12 cellular contexts compared by ENCODE assay signal in genomic region chr21:34580181-34580700, GRCh38. TPM values are rescaled to one million over a fixed set of nuclear protein-coding genes. Genes with fewer than 3 reads are reported as not detected.
A peak's percentile ranks its signal among the peaks of the same experiment; 100 is the strongest.
DNase-seq lines count a peak whose midpoint lies in the region; ATAC-seq and TF ChIP-seq lines count a peak whose summit lies in the region.
"Had no signal": no experiment of that assay in that cellular context is flagged by ENCODE, and none has a peak within 500 bp of the region (broad histone marks: within the 10 kb centered on the region; RNA-seq: fewer than 3 reads in every experiment).

No MANE protein-coding gene starts in this region.

- no peaks in the 10 kb centered on the region for H4K20me1 ChIP-seq in SK-N-SH (ENCODE audit: insufficient read depth)

- no peak overlapping the region for H2AFZ ChIP-seq in SK-N-SH (ENCODE audit: low read depth)

- TF ChIP-seq RAD21 in SK-N-SH (IDR thresholded peaks at IDR 0.05; ENCODE audit: low read length) = no peak

- no peaks in the 10 kb centered on the region for H3K9me2 ChIP-seq in SK-N-SH

- 76% methylated on average over 5 of the region's 9 CpGs for WGBS in SK-N-SH (ENCODE audit: low lambda C conversion rate)

- no peak for TF ChIP-seq EP300 in SK-N-SH (IDR thresholded peaks at IDR 0.05; ENCODE audit: borderline replicate concordance in 1 of 2, low read depth in 1 of 2, low read length in 1 of 2)

- no peak overlapping the region for H3K27ac ChIP-seq in dorsolateral prefrontal cortex
- no peak overlapping the region for H3K27ac ChIP-seq in SK-N-SH (ENCODE audit: low read depth in 2 of 2, low read length in 1 of 2)

- H3K4me3 ChIP-seq in AG10803 (ENCODE audit: low read length) (no peak overlapping the region), fibroblast of mammary gland (ENCODE audit: control insufficient read depth, low read depth, low read length) (no peak overlapping the region), dorsolateral prefrontal cortex (no peak overlapping the region), SK-N-SH (ENCODE audit: low read depth in 2 of 2, low read length in 1 of 2) (no peak overlapping the region)

- ATAC-seq in HG03442 (IDR thresholded peaks at IDR 0.05; ENCODE audit: unreplicated experiment) = no peak

- no peaks in the 10 kb centered on the region for H3K79me2 ChIP-seq in SK-N-SH (ENCODE audit: insufficient read depth)

- H3K27me3 ChIP-seq in dorsolateral prefrontal cortex = no peaks in the 10 kb centered on the region
- no peaks in the 10 kb centered on the region for H3K27me3 ChIP-seq in SK-N-SH (ENCODE audit: insufficient read depth)

- POLR2A ChIA-PET in SK-N-SH (lab: Yijun Ruan, JAX) = no interaction called here

- no peaks in the 10 kb centered on the region for H3F3A ChIP-seq in SK-N-SH (replicated peaks; ENCODE audit: insufficient read depth)

- H3K36me3 ChIP-seq in SK-N-SH (replicated peaks in 1 of 2; ENCODE audit: control insufficient read depth in 1 of 2, insufficient read depth in 2 of 2, low read length in 1 of 2) = no peaks in the 10 kb centered on the region

- peak; percentile 48 for DNase-seq in AG10803 (ENCODE audit: low read depth)
- peak; percentile 43 for DNase-seq in NCI-H69 (lab: John Stamatoyannopoulos, UW)
- peak; percentile 5 for DNase-seq in fibroblast of mammary gland (ENCODE audit: low read depth)
- peak; percentile 24 for DNase-seq in myocyte (ENCODE audit: low read depth)
- DNase-seq in dorsolateral prefrontal cortex = no peak
- DNase-seq in NCI-H128 (lab: John Stamatoyannopoulos, UW; ENCODE audit: unreplicated experiment) = no peak
- DNase-seq in SK-N-SH = no peak
- DNase-seq: activated CD4-positive, alpha-beta memory T cell treated with anti-CD3 and anti-CD28 coated beads for 36 hours; activated gamma-delta T cell treated with Interleukin-2 at 50 U/mL for 16 hours; NCI-H2171 treated with DMSO at 0.1 percent for 48 hours; stimulated activated CD4-positive, alpha-beta T cell treated with anti-CD3 and anti-CD28 coated beads, Interleukin-12 subunit alpha, Interleukin-12 subunit beta, amount 100 ng/mL, for 4 hours had no signal

- intact Hi-C loops in dorsolateral prefrontal cortex (cut with DNase I) = no loop called here

- TF ChIP-seq CTCF in AG10803 (conservative IDR thresholded peaks at IDR 0.05; ENCODE audit: low read length) (no peak), fibroblast of mammary gland (conservative IDR thresholded peaks at IDR 0.05; ENCODE audit: control insufficient read depth, insufficient read depth, low read depth, low read length) (no peak), dorsolateral prefrontal cortex (IDR thresholded peaks at IDR 0.05 in 54 of 56, conservative IDR thresholded peaks at IDR 0.05 in 2 of 56; ENCODE audit: low read depth in 1 of 56, partially characterized antibody in 56 of 56) (no peak), SK-N-SH (IDR thresholded peaks at IDR 0.05) (no peak)

- no peak overlapping the region for H3K9ac ChIP-seq in SK-N-SH

- no peaks in the 10 kb centered on the region; a peak in 1 of 4 replicates for H3K4me1 ChIP-seq in SK-N-SH (ENCODE audit: control insufficient read depth in 1 of 2, insufficient read depth in 2 of 2, low read depth in 1 of 2, low read length in 1 of 2)

- H3K4me2 ChIP-seq in SK-N-SH = no peak overlapping the region

- CTCF ChIA-PET in SK-N-SH (lab: Yijun Ruan, JAX) = interaction anchor here (0.7 to 1.3 kb wide), 2 partner anchors 23 to 50 kb away, joined by 3 to 6 read pairs; no protein-coding TSS in a partner anchor

- no peaks in the 10 kb centered on the region for H3K9me3 ChIP-seq in SK-N-SH

TF ChIP-seq in SK-N-SH, 30 proteins besides CTCF, POLR2A, EP300 and RAD21:
- TF ChIP-seq GABPA (IDR thresholded peaks at IDR 0.05; ENCODE audit: low read depth) = no peak
- no peak for TF ChIP-seq TAF1 (IDR thresholded peaks at IDR 0.05; ENCODE audit: borderline replicate concordance, low read depth, low read length)
- TF ChIP-seq RCOR1 (IDR thresholded peaks at IDR 0.05; ENCODE audit: low read length) = no peak
- TF ChIP-seq FOSL2 (IDR thresholded peaks at IDR 0.05; ENCODE audit: borderline replicate concordance, low read depth) = no peak
- no peak for TF ChIP-seq CHD2 (IDR thresholded peaks at IDR 0.05; ENCODE audit: low read length, partially characterized antibody)
- no peak for TF ChIP-seq SMC3 (IDR thresholded peaks at IDR 0.05; ENCODE audit: low read depth, low read length)
- TF ChIP-seq MXI1 (IDR thresholded peaks at IDR 0.05; ENCODE audit: low read depth, low read length) = no peak
- TF ChIP-seq TEAD4 (IDR thresholded peaks at IDR 0.05; ENCODE audit: borderline replicate concordance, insufficient read depth) = no peak
- no peak for TF ChIP-seq ELF1 (IDR thresholded peaks at IDR 0.05)
- no peak for TF ChIP-seq USF2 (IDR thresholded peaks at IDR 0.05; ENCODE audit: borderline replicate concordance, low read depth, low read length)
- no peak for TF ChIP-seq YY1 (IDR thresholded peaks at IDR 0.05; ENCODE audit: low read depth)
- no peak for TF ChIP-seq FOXM1 (IDR thresholded peaks at IDR 0.05; ENCODE audit: low read depth)
- no peak for TF ChIP-seq NRF1 (IDR thresholded peaks at IDR 0.05; ENCODE audit: low read depth, low read length)
TF ChIP-seq in SK-N-SH: peak in this region for 0.

RNA-seq across cellular contexts. Expression of gene RCAN1, which starts 34.7 kb away (rescaled TPM):
- total RNA-seq in myocyte (23.8 and 40.2 TPM in 2 replicates), dorsolateral prefrontal cortex (10 to 100 TPM; 37.2 to 79.7 (median 53.2) TPM)
- polyA plus RNA-seq in myocyte (2012) = 37.6 TPM
- 16.7 and 22.0 TPM in 2 replicates for polyA plus RNA-seq in SK-N-SH (2012; rRNA removed)
- polyA plus RNA-seq in SK-N-SH (2012; cell fraction: cytosol; rRNA removed) = 20.4 and 26.4 TPM in 2 replicates
- 22.9 and 37.4 TPM in 2 replicates for polyA plus RNA-seq in SK-N-SH (2012; cell fraction: nucleus; rRNA removed)

Comparison
In these comparisons a context has a peak if more than half of its experiments do, and no peak if none do; other contexts are left out.
1. DNase-seq: peak in AG10803 (single experiment), NCI-H69 (single experiment), fibroblast of mammary gland (single experiment) and myocyte (single experiment); none in dorsolateral prefrontal cortex (0 of 10), NCI-H128 (single experiment) and SK-N-SH (single experiment).